ENCODE assay signal across 18 cellular contexts in genomic region chr13:71485913-71486312, GRCh38.
DNase-seq lines count a peak whose midpoint lies in the region; ATAC-seq, FAIRE-seq and TF ChIP-seq lines count a peak whose summit lies in the region.
"Had no signal": no experiment of that assay in that cellular context is flagged by ENCODE, and none has a peak within 500 bp of the region (broad histone marks: within the 10 kb centered on the region; RNA-seq: fewer than 3 reads in every experiment).

No MANE protein-coding gene starts in this region.

- no peak overlapping the region for H3K9ac ChIP-seq in HepG2 (ENCODE audit: insufficient read depth, low read depth, low read length)
- H3K9ac ChIP-seq in H9 (ENCODE audit: extremely low read depth, insufficient read length, low read length) = no peak overlapping the region
- H3K9ac ChIP-seq: BLaER1 had no signal

- H3K9me3 ChIP-seq in HepG2 (ENCODE audit: low read length) (no peaks in the 10 kb centered on the region), right lobe of liver (no peaks in the 10 kb centered on the region), pancreas (no peaks in the 10 kb centered on the region), H9 (ENCODE audit: control insufficient read depth, low read depth, low read length) (no peaks in the 10 kb centered on the region)
- H3K9me3 ChIP-seq: BLaER1 had no signal

- no peak overlapping the region for H3K4ac ChIP-seq in H9 (ENCODE audit: low read depth, low read length)

- TF ChIP-seq POLR2A in HepG2 (IDR thresholded peaks at IDR 0.05; ENCODE audit: insufficient read depth in 1 of 2, low read depth in 2 of 2, low read length in 2 of 2) (no peak), right lobe of liver (IDR thresholded peaks at IDR 0.05) (no peak)

- no peaks in the 10 kb centered on the region for H3K79me1 ChIP-seq in H9 (ENCODE audit: insufficient read depth, low read depth, low read length, poor library complexity, severe bottlenecking)

- H3K4me1 ChIP-seq in HepG2 (ENCODE audit: insufficient read depth, low read length) = no peaks in the 10 kb centered on the region
- no peaks in the 10 kb centered on the region for H3K4me1 ChIP-seq in right lobe of liver
- no peaks in the 10 kb centered on the region for H3K4me1 ChIP-seq in pancreas
- no peaks in the 10 kb centered on the region for H3K4me1 ChIP-seq in H9 (ENCODE audit: insufficient read depth, low read length)
- H3K4me1 ChIP-seq: BLaER1 had no signal

- BruUV-seq in HepG2 (replicated peaks; lab: Mats Ljungman, UMichigan) = no TSS peak

- H3K27me3 Mint-ChIP-seq in H9 (ENCODE audit: low read depth) = no peaks in the 10 kb centered on the region
- H3K27me3 Mint-ChIP-seq: CD4-positive, alpha-beta memory T cell; IgD-negative memory B cell had no signal

- H2AK5ac ChIP-seq in H9 (ENCODE audit: insufficient read length, low read length) = no peak overlapping the region

- POLR2A ChIA-PET in HepG2 (lab: Yijun Ruan, JAX) = no interaction called here

- no peak for TF ChIP-seq CTCF in HepG2 (CRISPR knock-in tag; IDR thresholded peaks at IDR 0.05)
- no peak for TF ChIP-seq CTCF in right lobe of liver (IDR thresholded peaks at IDR 0.05)
- TF ChIP-seq CTCF in pancreas (IDR thresholded peaks at IDR 0.05) = no peak
- TF ChIP-seq CTCF in H9 (conservative IDR thresholded peaks at IDR 0.05) = no peak

- H3K36me3 Mint-ChIP-seq in H9 (ENCODE audit: insufficient read depth in 1 of 3, low read depth in 3 of 3) = no peaks in the 10 kb centered on the region
- H3K36me3 Mint-ChIP-seq: CD4-positive, alpha-beta memory T cell had no signal

- H3K4me3 ChIP-seq in HepG2 (replicated peaks in 1 of 3; ENCODE audit: insufficient read depth in 1 of 3, low read depth in 2 of 3, low read length in 3 of 3) = no peak overlapping the region
- no peak overlapping the region for H3K4me3 ChIP-seq in right lobe of liver
- H3K4me3 ChIP-seq in pancreas = no peak overlapping the region
- H3K4me3 ChIP-seq: BLaER1 had no signal

- no peak overlapping the region for H3K23ac ChIP-seq in H9 (ENCODE audit: insufficient read length, low read depth, low read length)

- no peak for DNase-seq in HepG2 (ENCODE audit: low spot score)
- DNase-seq in right lobe of liver = no peak
- DNase-seq in pancreas = no peak
- no peak for DNase-seq in cerebellar cortex (ENCODE audit: low spot score)
- DNase-seq in NCI-H2107 (lab: John Stamatoyannopoulos, UW) = no peak
- DNase-seq in H9 = no peak
- DNase-seq: CD4-positive, alpha-beta memory T cell; DMS153; DMS79; GF-D8; GOT3; H7; KBM-7 had no signal

- H3K4me2 ChIP-seq in HepG2 (ENCODE audit: low read depth, low read length) (no peak overlapping the region), H9 (ENCODE audit: insufficient read depth, insufficient read length, low read length) (no peak overlapping the region)
- H3K4me2 ChIP-seq: BLaER1 had no signal

- no peak overlapping the region for H2BK20ac ChIP-seq in H9 (ENCODE audit: low read depth, low read length, poor library complexity, severe bottlenecking)

- H3K18ac ChIP-seq in H9 (ENCODE audit: insufficient read length, low read depth, low read length) = no peak overlapping the region

- no peak overlapping the region for H2BK5ac ChIP-seq in H9 (ENCODE audit: insufficient read length, low read length)

- H2BK12ac ChIP-seq in H9 (ENCODE audit: insufficient read length, low read depth, low read length) = no peak overlapping the region

- no peak overlapping the region for H2BK15ac ChIP-seq in H9 (ENCODE audit: low read depth, low read length)

- H4K5ac ChIP-seq in H9 (ENCODE audit: insufficient read length, low read depth, low read length) = no peak overlapping the region

- H3K56ac ChIP-seq in H9 (ENCODE audit: insufficient read length, low read depth, low read length) = no peak overlapping the region

- no peak for TF ChIP-seq EP300 in HepG2 (IDR thresholded peaks at IDR 0.05; ENCODE audit: low read depth in 2 of 2, low read length in 2 of 2)
- TF ChIP-seq EP300 in HepG2 (CRISPR knock-in tag; IDR thresholded peaks at IDR 0.05; ENCODE audit: borderline replicate concordance) = no peak

- intact Hi-C loops in HepG2 (cut with micrococcal nuclease; ENCODE audit: unreplicated experiment) (no loop called here), right lobe of liver (cut with DNase I) (no loop called here), pancreas (cut with DNase I) (no loop called here)

- WGBS in HepG2 (ENCODE audit: low lambda C conversion rate) = 0% methylated on average over 1 of the region's 1 CpG
- 33% methylated on average over 1 of the region's 1 CpG for WGBS in right lobe of liver (ENCODE audit: insufficient coverage, low coverage, low lambda C conversion rate, missing lambda C conversion rate)
- WGBS in pancreas, 2 donors = 55 to 58% methylated on average over 1 of the region's 1 CpG
- WGBS in H9 (ENCODE audit: extremely low coverage, insufficient read length, low lambda C conversion rate) = no CpG with 5 or more reads among the region's 1 CpG

- no peak overlapping the region for H3T11ph ChIP-seq in H9 (ENCODE audit: low read length)

- FAIRE-seq in HepG2 (lab: Jason Lieb, UNC) (no peak), endometrium (lab: Jason Lieb, UNC) (peak; percentile 39), pancreas (lab: Jason Lieb, UNC) (peak; percentile 82)

- H4K20me1 ChIP-seq in HepG2 (ENCODE audit: insufficient read depth, low read length) (no peaks in the 10 kb centered on the region), H9 (ENCODE audit: control insufficient read depth, insufficient read depth, insufficient read length) (no peaks in the 10 kb centered on the region)
- H4K20me1 ChIP-seq: BLaER1 had no signal

- H3K23me2 ChIP-seq in H9 (ENCODE audit: insufficient read length, low read depth, low read length, poor library complexity, severe bottlenecking) = no peaks in the 10 kb centered on the region

- H3K27me3 ChIP-seq in HepG2 (ENCODE audit: control insufficient read depth in 1 of 2, insufficient read depth in 2 of 2, low read length in 2 of 2) (no peaks in the 10 kb centered on the region; a peak in 1 of 5 replicates), right lobe of liver (no peaks in the 10 kb centered on the region), pancreas (no peaks in the 10 kb centered on the region), H9 (ENCODE audit: insufficient read depth, low read length) (no peaks in the 10 kb centered on the region)
- H3K27me3 ChIP-seq: BLaER1 had no signal

- no peak overlapping the region for H4K91ac ChIP-seq in H9 (ENCODE audit: insufficient read length, low read depth, low read length)

- no peaks in the 10 kb centered on the region for H3K79me2 ChIP-seq in HepG2 (ENCODE audit: insufficient read depth, low read length)
- H3K79me2 ChIP-seq in H9 (ENCODE audit: insufficient read depth, low read length) = no peaks in the 10 kb centered on the region

- no peak overlapping the region for H2BK120ac ChIP-seq in H9 (ENCODE audit: low read depth, low read length, poor library complexity, severe bottlenecking)

- no peak overlapping the region for H3K14ac ChIP-seq in H9 (ENCODE audit: insufficient read depth, low read length)

- ATAC-seq in HepG2 = no peak
- no peak for ATAC-seq in right lobe of liver
- ATAC-seq in pancreas = no peak

- no peak for TF ChIP-seq RAD21 in HepG2 (CRISPR knock-in tag; IDR thresholded peaks at IDR 0.05)

- H3K27ac Mint-ChIP-seq in H9 = no peak overlapping the region
- H3K27ac Mint-ChIP-seq: CD14-positive monocyte; CD4-positive, alpha-beta memory T cell; IgD-negative memory B cell had no signal

- H3K9me3 Mint-ChIP-seq in H9 = no peaks in the 10 kb centered on the region

- H3K27ac ChIP-seq in HepG2 (ENCODE audit: extremely low read length, insufficient read depth, low read length) (no peak overlapping the region), right lobe of liver (no peak overlapping the region), pancreas (no peak overlapping the region), H9 (ENCODE audit: insufficient read length, low read depth, low read length) (no peak overlapping the region)
- H3K27ac ChIP-seq: 22Rv1, BLaER1 had no signal

- H2AFZ ChIP-seq in HepG2 (ENCODE audit: low read length) (no peak overlapping the region), H9 (ENCODE audit: low read length) (no peak overlapping the region)

- CTCF ChIA-PET in HepG2 (lab: Yijun Ruan, JAX; ENCODE audit: low intra/inter-chr PET ratio, low total read pairs) = no interaction called here

- H3K4me1 Mint-ChIP-seq in H9 = no peaks in the 10 kb centered on the region
- H3K4me1 Mint-ChIP-seq: CD4-positive, alpha-beta memory T cell; IgD-negative memory B cell had no signal

- in situ Hi-C loops in HepG2 (cut with HindIII; ENCODE audit: extremely low pct_ligation_motif_present, low pct_unique_long_range_greater_than_20kb) = no loop called here

- H3K36me3 ChIP-seq in HepG2 (replicated peaks in 1 of 2; ENCODE audit: control insufficient read depth in 1 of 2, insufficient read depth in 2 of 2, low read length in 2 of 2) (no peaks in the 10 kb centered on the region), right lobe of liver (no peaks in the 10 kb centered on the region), pancreas (no peaks in the 10 kb centered on the region)
- H3K36me3 ChIP-seq: BLaER1 had no signal

- no peak overlapping the region for H3K4me3 Mint-ChIP-seq in H9
- H3K4me3 Mint-ChIP-seq: CD14-positive monocyte; CD4-positive, alpha-beta memory T cell; IgD-negative memory B cell had no signal

- no peak overlapping the region for H4K8ac ChIP-seq in H9 (replicated peaks; ENCODE audit: insufficient read length, low read depth, low read length)

TF ChIP-seq in HepG2, 621 proteins besides CTCF, POLR2A, EP300 and RAD21:
- TF ChIP-seq ZBTB8A (CRISPR knock-in tag; IDR thresholded peaks at IDR 0.05; ENCODE audit: borderline replicate concordance, low read depth) (no peak), ATF7 (IDR thresholded peaks at IDR 0.05) (peak; percentile 57; the same call in 1 of the 2 replicates), ATF7 (CRISPR knock-in tag; IDR thresholded peaks at IDR 0.05) (no peak)
TF ChIP-seq in HepG2: peak in this region for 1.
